In genomic region chr2:30459140-30459539, GRCh38 we compare ENCODE assay signal across 15 cellular contexts.
"Had no signal": no experiment of that assay in that cellular context is flagged by ENCODE, and none has a peak within 500 bp of the region (broad histone marks: within the 10 kb centered on the region; RNA-seq: fewer than 3 reads in every experiment).

No MANE protein-coding gene starts in this region.

- H3K4me3 Mint-ChIP-seq: brain; central memory CD8-positive, alpha-beta T cell; natural killer cell; stimulated activated naive B cell treated with anti-CD40 and anti-IgM and Interleukin-4, amounts not matched to agents 10 μg/mL and 1 μg/mL and 100 μg/mL, for 72 hours had no signal

- H3K27ac ChIP-seq: coronary artery, ovary, psoas muscle, WERI-Rb-1 had no signal

- H3K4me3 ChIP-seq: coronary artery, ovary, psoas muscle had no signal

- H3K36me3 Mint-ChIP-seq: natural killer cell had no signal

- H3K27me3 ChIP-seq: ovary had no signal

- H3K27me3 Mint-ChIP-seq: brain; central memory CD8-positive, alpha-beta T cell; stimulated activated naive B cell treated with anti-CD40 and anti-IgM and Interleukin-4, amounts not matched to agents 10 μg/mL and 1 μg/mL and 100 μg/mL, for 72 hours had no signal

- H3K27ac Mint-ChIP-seq: brain; stimulated activated naive B cell treated with anti-CD40 and anti-IgM and Interleukin-4, amounts not matched to agents 10 μg/mL and 1 μg/mL and 100 μg/mL, for 72 hours had no signal

- H3K9me3 Mint-ChIP-seq: brain; central memory CD8-positive, alpha-beta T cell; natural killer cell had no signal

- DNase-seq: activated CD4-positive, alpha-beta T cell treated with anti-CD3 and anti-CD28 coated beads, Interleukin-2, amount 50 U/mL, for 48 hours; anterior cingulate cortex; erythroblast; mesendoderm; natural killer cell; ovary; psoas muscle; stimulated activated CD4-positive, alpha-beta T cell treated with anti-CD3 and anti-CD28 coated beads, Interleukin-4, amount 100 ng/mL, for 24 hours; stimulated activated naive B cell treated with anti-CD40 and anti-IgM and Interleukin-4, amounts not matched to agents 10 μg/mL and 1 μg/mL and 100 μg/mL, for 72 hours; SW 1271; WERI-Rb-1 had no signal

- ATAC-seq: natural killer cell; sciatic nerve; stimulated activated naive B cell treated with anti-CD40 and anti-IgM and Interleukin-4, amounts not matched to agents 10 μg/mL and 1 μg/mL and 100 μg/mL, for 72 hours had no signal
